In the genomic region with DNA sequence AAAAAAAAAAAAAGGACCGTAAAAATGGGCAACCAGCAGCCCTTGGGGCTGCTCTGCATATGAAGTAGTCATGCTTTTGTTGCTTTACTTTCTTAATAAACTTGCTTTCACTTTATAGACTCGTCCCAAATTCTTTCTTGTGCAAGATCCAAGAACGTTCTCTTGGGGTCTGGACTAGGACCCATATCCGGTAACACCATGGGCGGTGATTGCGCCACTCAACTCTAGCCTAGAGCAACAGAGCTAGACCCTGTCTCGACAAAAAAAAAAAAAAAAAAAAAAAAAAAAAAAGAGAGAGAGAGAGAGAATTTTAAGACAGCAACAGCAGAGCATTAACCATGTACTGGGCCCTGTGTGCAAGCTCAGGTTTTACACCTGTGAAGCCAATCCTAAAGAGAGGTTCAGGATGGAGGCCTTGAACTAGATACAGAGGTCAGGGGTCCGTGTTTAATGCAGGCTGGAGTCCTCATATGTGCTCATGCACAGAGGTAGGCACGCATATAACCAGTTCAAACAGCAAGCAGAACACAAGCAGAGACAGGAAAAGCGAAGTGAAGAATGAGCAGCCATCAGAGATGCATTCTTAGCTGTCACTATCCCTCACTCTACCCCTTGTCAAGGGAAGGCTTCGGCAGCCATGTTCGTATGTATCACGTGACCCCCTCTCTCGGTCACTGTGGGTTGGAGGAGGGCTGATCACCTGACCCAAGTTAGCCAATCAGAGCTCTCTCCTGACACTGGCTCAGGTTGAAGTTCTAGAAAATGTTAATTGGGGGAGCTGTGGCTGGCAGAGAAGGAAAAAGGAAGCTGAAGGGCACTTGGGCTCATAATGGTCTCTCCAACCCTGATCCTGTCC, we compare ENCODE assay signal across 9 cellular contexts. TPM values are rescaled to one million over a fixed set of nuclear protein-coding genes. Genes with fewer than 3 reads are reported as not detected.
DNase-seq lines count a peak whose midpoint lies in the region; ATAC-seq and TF ChIP-seq lines count a peak whose summit lies in the region.
"Had no signal": no experiment of that assay in that cellular context is flagged by ENCODE, and none has a peak within 500 bp of the region (broad histone marks: within the 10 kb centered on the region; RNA-seq: fewer than 3 reads in every experiment).

No MANE protein-coding gene starts in this region.

- no peaks in the 10 kb centered on the region for H3K79me2 ChIP-seq in GM23248 (ENCODE audit: insufficient read depth)

- POLR2A ChIA-PET in Panc1 (lab: Charles Lee): interaction anchor here (0.6 kb wide), 1 partner anchor 124 kb away, joined by 9 read pairs; no protein-coding TSS in a partner anchor
- POLR2A ChIA-PET in CD4-positive, alpha-beta T cell (lab: Charles Lee): no interaction called here

- H3K27me3 ChIP-seq in GM23248 (replicated peaks; ENCODE audit: insufficient read depth) (no peaks in the 10 kb centered on the region), Panc1 (ENCODE audit: control insufficient read depth, insufficient read depth, low read length) (no peaks in the 10 kb centered on the region)
- no peaks in the 10 kb centered on the region for H3K27me3 ChIP-seq in CD4-positive, alpha-beta T cell (ENCODE audit: control insufficient read depth, insufficient read depth, low read length)

- ATAC-seq in Panc1: peak; percentile 74; the same call in 1 of the 2 replicates
- ATAC-seq in GM19023 (IDR thresholded peaks at IDR 0.05; ENCODE audit: unreplicated experiment): no peak
- ATAC-seq in GM21367 (IDR thresholded peaks at IDR 0.05; ENCODE audit: unreplicated experiment): no peak
- no peak for ATAC-seq in CD4-positive, alpha-beta T cell (ENCODE audit: poor library complexity)

- H3K4me3 ChIP-seq in GM23248 (no peak overlapping the region), Panc1 (ENCODE audit: low read depth in 2 of 2, low read length in 2 of 2) (no peak overlapping the region)

- in situ Hi-C loops in GM23248 (cut with MboI): no loop called here
- in situ Hi-C loops in Panc1 (cut with HindIII; ENCODE audit: low pct_unique_long_range_greater_than_20kb, low sequenced_read_pairs): no loop called here

- TF ChIP-seq CTCF in Panc1 (IDR thresholded peaks at IDR 0.05): no peak
- no peak for TF ChIP-seq CTCF in glutamatergic neuron (IDR thresholded peaks at IDR 0.05; ENCODE audit: partially characterized antibody, unreplicated experiment)
- TF ChIP-seq CTCF in CD4-positive, alpha-beta T cell (IDR thresholded peaks at IDR 0.05): no peak

- H4K20me1 ChIP-seq in GM23248 (ENCODE audit: insufficient read depth): no peaks in the 10 kb centered on the region

- intact Hi-C loops in Panc1 (cut with micrococcal nuclease; ENCODE audit: unreplicated experiment): no loop called here
- intact Hi-C loops in CD4-positive, alpha-beta T cell (cut with DNase I, micrococcal nuclease): no loop called here

- no peaks in the 10 kb centered on the region for H3K36me3 ChIP-seq in GM23248 (ENCODE audit: low read depth)
- H3K36me3 ChIP-seq in Panc1 (ENCODE audit: control insufficient read depth, insufficient read depth, low read length): no peaks in the 10 kb centered on the region

- H3K4me2 ChIP-seq in GM23248 (ENCODE audit: unreplicated experiment): no peak overlapping the region

- H3K9me3 Mint-ChIP-seq in glutamatergic neuron (ENCODE audit: unreplicated experiment): no peaks in the 10 kb centered on the region
- no peaks in the 10 kb centered on the region for H3K9me3 Mint-ChIP-seq in CD4-positive, alpha-beta T cell
- H3K9me3 Mint-ChIP-seq: T-helper 1 cell treated with Interleukin-12 subunit alpha and Interleukin-12 subunit beta and Interleukin-4 antibody, amounts not matched to agents 30 μg/mL and 1 μg/mL, for 36 hours had no signal

- H3K36me3 Mint-ChIP-seq in glutamatergic neuron (ENCODE audit: unreplicated experiment): no peaks in the 10 kb centered on the region
- no peaks in the 10 kb centered on the region for H3K36me3 Mint-ChIP-seq in CD4-positive, alpha-beta T cell (ENCODE audit: low read depth)

- H3K4me1 ChIP-seq in GM23248 (ENCODE audit: insufficient read depth): no peaks in the 10 kb centered on the region
- H3K4me1 ChIP-seq in Panc1 (ENCODE audit: control insufficient read depth, insufficient read depth, low read length): no peaks in the 10 kb centered on the region

- 0 out of 2 replicates have a peak overlapping the region, but pooled peaks have one; percentile 11 for H2AFZ ChIP-seq in GM23248

- peaks cover 3% of the 10 kb centered on the region for H3K27me3 Mint-ChIP-seq in glutamatergic neuron (ENCODE audit: unreplicated experiment)
- no peaks in the 10 kb centered on the region for H3K27me3 Mint-ChIP-seq in CD4-positive, alpha-beta T cell

- H3K9me2 ChIP-seq in GM23248 (ENCODE audit: insufficient read depth): no peaks in the 10 kb centered on the region

- H3K27ac ChIP-seq in GM23248: no peak overlapping the region
- no peak overlapping the region for H3K27ac ChIP-seq in Panc1 (ENCODE audit: low read length)
- no peak overlapping the region for H3K27ac ChIP-seq in CD4-positive, alpha-beta T cell (ENCODE audit: low read depth, low read length)

- no peak overlapping the region for H3K9ac ChIP-seq in GM23248

- CTCF ChIA-PET in Panc1 (lab: Charles Lee): no interaction called here
- CTCF ChIA-PET in CD4-positive, alpha-beta T cell (lab: Charles Lee): no interaction called here

- peaks cover 4% of the 10 kb centered on the region for H3K4me1 Mint-ChIP-seq in glutamatergic neuron (ENCODE audit: low read depth, unreplicated experiment)
- H3K4me1 Mint-ChIP-seq in CD4-positive, alpha-beta T cell (ENCODE audit: low read depth): no peaks in the 10 kb centered on the region

- H3K9me3 ChIP-seq in GM23248 (ENCODE audit: low read depth) (no peaks in the 10 kb centered on the region), Panc1 (ENCODE audit: control insufficient read depth, insufficient read depth, low read depth, low read length) (no peaks in the 10 kb centered on the region)
- no peaks in the 10 kb centered on the region for H3K9me3 ChIP-seq in CD4-positive, alpha-beta T cell (ENCODE audit: control insufficient read depth, low read length)

- WGBS in GM23248 (ENCODE audit: low coverage in 1 of 2, low lambda C conversion rate in 2 of 2, missing lambda C conversion rate in 2 of 2), 2 experiments: 75 to 78% methylated on average over 13 to 14 of the region's 14 CpGs

- DNase-seq in A172 (ENCODE audit: low spot score) (peak; percentile 71), GM23248 (peak; percentile 27), Panc1 (ENCODE audit: low read depth, low spot score) (no peak), glutamatergic neuron (peak; percentile 47), DMS153 treated with DMSO at 0.1 percent for 48 hours (lab: John Stamatoyannopoulos, UW; ENCODE audit: unreplicated experiment) (no peak)
- no peak for DNase-seq in CD4-positive, alpha-beta T cell

- no peaks in the 10 kb centered on the region for H3F3A ChIP-seq in GM23248 (ENCODE audit: insufficient read depth)

- H3K4me3 Mint-ChIP-seq in glutamatergic neuron (ENCODE audit: unreplicated experiment): no peak overlapping the region
- H3K4me3 Mint-ChIP-seq in CD4-positive, alpha-beta T cell: no peak overlapping the region
- H3K4me3 Mint-ChIP-seq: T-helper 1 cell treated with Interleukin-12 subunit alpha and Interleukin-12 subunit beta and Interleukin-4 antibody, amounts not matched to agents 30 μg/mL and 1 μg/mL, for 36 hours had no signal

- no peak overlapping the region for H3K27ac Mint-ChIP-seq in glutamatergic neuron (ENCODE audit: unreplicated experiment)
- no peak overlapping the region for H3K27ac Mint-ChIP-seq in CD4-positive, alpha-beta T cell
- H3K27ac Mint-ChIP-seq: T-helper 1 cell treated with Interleukin-12 subunit alpha and Interleukin-12 subunit beta and Interleukin-4 antibody, amounts not matched to agents 30 μg/mL and 1 μg/mL, for 36 hours had no signal

- no TSS peak for BruUV-seq in Panc1 (replicated peaks; lab: Mats Ljungman, UMichigan)

RNA-seq across cellular contexts. Expression of a gene that starts 16.7 kb away (rescaled TPM):
- not detected in 2 replicates for total RNA-seq in A172 (2014; rRNA removed; shearing (Covaris generic))
- 2.8 and 3.3 TPM in 2 replicates for total RNA-seq in GM23248 (2014; rRNA removed; shearing (Covaris generic))
- polyA plus RNA-seq in GM23248 (2016; fragmentation: Nextera tagmentation; extraction: Ambion mirVana): 0.75 and 1.9 TPM in 2 replicates
- 0.62 TPM for total RNA-seq in Panc1 (2021; ENCODE audit: unreplicated experiment)
- polyA plus RNA-seq in Panc1 (2012; ENCODE audit: insufficient read length): 0.64 TPM
- 0.37 TPM for total RNA-seq in glutamatergic neuron (ENCODE audit: unreplicated experiment)
- total RNA-seq in CD4-positive, alpha-beta T cell: not detected

RNA-seq across cellular contexts. Expression of a gene that starts 31.2 kb away (rescaled TPM):
- total RNA-seq in A172 (2014; rRNA removed; shearing (Covaris generic)): not detected in 2 replicates
- not detected in 2 replicates for total RNA-seq in GM23248 (2014; rRNA removed; shearing (Covaris generic))
- polyA plus RNA-seq in GM23248 (2016; fragmentation: Nextera tagmentation; extraction: Ambion mirVana): not detected in 2 replicates
- total RNA-seq in Panc1 (2021; ENCODE audit: unreplicated experiment) (0.28 TPM), glutamatergic neuron (ENCODE audit: unreplicated experiment) (not detected)
- 0.24 TPM for polyA plus RNA-seq in Panc1 (2012; ENCODE audit: insufficient read length)
- total RNA-seq in CD4-positive, alpha-beta T cell: not detected

RNA-seq across cellular contexts. Expression of a gene that starts 48.1 kb away (rescaled TPM):
- total RNA-seq in A172 (2014; rRNA removed; shearing (Covaris generic)): 6.8 and 8.6 TPM in 2 replicates
- total RNA-seq in GM23248 (2014; rRNA removed; shearing (Covaris generic)): 16.4 and 23.1 TPM in 2 replicates
- polyA plus RNA-seq in GM23248 (2016; fragmentation: Nextera tagmentation; extraction: Ambion mirVana): 16.6 and 17.7 TPM in 2 replicates
- total RNA-seq in Panc1 (2021; ENCODE audit: unreplicated experiment): 12.8 TPM
- 13.6 TPM for polyA plus RNA-seq in Panc1 (2012; ENCODE audit: insufficient read length)
- total RNA-seq in glutamatergic neuron (ENCODE audit: unreplicated experiment): 47.4 TPM
- total RNA-seq in CD4-positive, alpha-beta T cell: 1 to 10 TPM; 5.1 to 7.1 TPM

RNA-seq across cellular contexts. Expression of a gene that starts 50.4 kb away (rescaled TPM):
- total RNA-seq in A172 (2014; rRNA removed; shearing (Covaris generic)): 14.6 and 22.8 TPM in 2 replicates
- 14.2 and 28.7 TPM in 2 replicates for total RNA-seq in GM23248 (2014; rRNA removed; shearing (Covaris generic))
- 32.3 and 33.2 TPM in 2 replicates for polyA plus RNA-seq in GM23248 (2016; fragmentation: Nextera tagmentation; extraction: Ambion mirVana)
- total RNA-seq in Panc1 (2021; ENCODE audit: unreplicated experiment) (33.5 TPM), glutamatergic neuron (ENCODE audit: unreplicated experiment) (not detected)
- polyA plus RNA-seq in Panc1 (2012; ENCODE audit: insufficient read length): 65.9 TPM
- total RNA-seq in CD4-positive, alpha-beta T cell: not detected

Comparison
In these comparisons a context has a peak if more than half of its experiments do, and no peak if none do; other contexts are left out.
1. DNase-seq: peak in A172 (single experiment), GM23248 (single experiment) and glutamatergic neuron (single experiment); none in Panc1 (single experiment), DMS153 treated with DMSO at 0.1 percent for 48 hours (single experiment) and CD4-positive, alpha-beta T cell (0 of 10).